1 cellular context compared by ENCODE assay signal in genomic region chr11:61532136-61533038, GRCh38.
TF ChIP-seq lines count a peak whose summit lies in the region.

No MANE protein-coding gene starts in this region.

TF ChIP-seq in GM23338, 12 proteins besides CTCF, POLR2A, EP300 and RAD21 (continued from another document):
- TF ChIP-seq JUNB (IDR thresholded peaks at IDR 0.05; ENCODE audit: unreplicated experiment) (no peak), EZH2phosphoT487 (IDR thresholded peaks at IDR 0.05; ENCODE audit: unreplicated experiment) (no peak), STAT1 (IDR thresholded peaks at IDR 0.05; ENCODE audit: unreplicated experiment) (no peak), ETS1 (IDR thresholded peaks at IDR 0.05) (no peak), CREB1 (CRISPR knock-in tag; IDR thresholded peaks at IDR 0.05; ENCODE audit: low read depth) (no peak)
